In genomic region chr2:55163258-55163657, GRCh38 we compare ENCODE assay signal across 11 cellular contexts.
A peak's percentile ranks its signal among the peaks of the same experiment; 100 is the strongest.
DNase-seq lines count a peak whose midpoint lies in the region; ATAC-seq and TF ChIP-seq lines count a peak whose summit lies in the region.
"Had no signal": no experiment of that assay in that cellular context is flagged by ENCODE, and none has a peak within 500 bp of the region (broad histone marks: within the 10 kb centered on the region; RNA-seq: fewer than 3 reads in every experiment).

No MANE protein-coding gene starts in this region.

- CTCF ChIA-PET in WTC11 (lab: Charles Lee): no interaction called here

- no peaks in the 10 kb centered on the region for H3K27me3 Mint-ChIP-seq in WTC11 (ENCODE audit: low read depth)
- H3K27me3 Mint-ChIP-seq in progenitor cell of endocrine pancreas: no peaks in the 10 kb centered on the region
- H3K27me3 Mint-ChIP-seq: activated B cell treated with CpG ODN at 0.5 μM for 24 hours; CD4-positive, alpha-beta memory T cell had no signal

- H3K36me3 Mint-ChIP-seq in WTC11 (no peaks in the 10 kb centered on the region), progenitor cell of endocrine pancreas (ENCODE audit: insufficient read depth) (no peaks in the 10 kb centered on the region)
- H3K36me3 Mint-ChIP-seq: activated naive CD4-positive, alpha-beta T cell treated with anti-CD3 and anti-CD28 coated beads, Interleukin-2, amount 10 ng/mL, durations not matched to agents 7 days and 5 days; CD4-positive, alpha-beta memory T cell had no signal

- H3K9me3 Mint-ChIP-seq in WTC11: no peaks in the 10 kb centered on the region
- H3K9me3 Mint-ChIP-seq in progenitor cell of endocrine pancreas (ENCODE audit: low read depth): no peaks in the 10 kb centered on the region
- H3K9me3 Mint-ChIP-seq: activated B cell treated with CpG ODN at 0.5 μM for 24 hours; activated naive CD4-positive, alpha-beta T cell treated with anti-CD3 and anti-CD28 coated beads, Interleukin-2, amount 10 ng/mL, durations not matched to agents 7 days and 5 days; CD4-positive, alpha-beta memory T cell had no signal

- no peak for ATAC-seq in WTC11
- no peak for ATAC-seq in GM21367 (IDR thresholded peaks at IDR 0.05; ENCODE audit: unreplicated experiment)

- H3K27ac Mint-ChIP-seq in WTC11 (peak overlapping the region; percentile 12; the same call in 1 of the 2 replicates), progenitor cell of endocrine pancreas (peak overlapping the region; percentile 93)
- H3K27ac Mint-ChIP-seq: activated B cell treated with CpG ODN at 0.5 μM for 24 hours; activated naive CD4-positive, alpha-beta T cell treated with anti-CD3 and anti-CD28 coated beads, Interleukin-2, amount 10 ng/mL, durations not matched to agents 7 days and 5 days had no signal

- 0 out of 2 replicates have a peak, but pooled peaks have one; percentile 5 for TF ChIP-seq CTCF in AG10803 (conservative IDR thresholded peaks at IDR 0.05; ENCODE audit: low read length)
- no peak for TF ChIP-seq CTCF in WTC11 (IDR thresholded peaks at IDR 0.05)
- TF ChIP-seq CTCF in foreskin fibroblast (IDR thresholded peaks at IDR 0.05; ENCODE audit: low read depth, low read length): no peak
- TF ChIP-seq CTCF in progenitor cell of endocrine pancreas (IDR thresholded peaks at IDR 0.05; ENCODE audit: unreplicated experiment): no peak

- H3K4me3 Mint-ChIP-seq in WTC11 (no peak overlapping the region), progenitor cell of endocrine pancreas (ENCODE audit: low read depth) (no peak overlapping the region)
- H3K4me3 Mint-ChIP-seq: activated B cell treated with CpG ODN at 0.5 μM for 24 hours; activated naive CD4-positive, alpha-beta T cell treated with anti-CD3 and anti-CD28 coated beads, Interleukin-2, amount 10 ng/mL, durations not matched to agents 7 days and 5 days; CD4-positive, alpha-beta memory T cell had no signal

- H3K4me3 ChIP-seq in AG10803 (ENCODE audit: low read length) (no peak overlapping the region; the same call in none of the 2 replicates), foreskin fibroblast (ENCODE audit: low read depth in 1 of 2, low read length in 2 of 2) (no peak overlapping the region)

- H3K4me1 Mint-ChIP-seq in WTC11 (peaks cover 39% of the 10 kb centered on the region), progenitor cell of endocrine pancreas (ENCODE audit: low read depth) (peaks cover 72% of the 10 kb centered on the region)
- H3K4me1 Mint-ChIP-seq: activated naive CD4-positive, alpha-beta T cell treated with anti-CD3 and anti-CD28 coated beads, Interleukin-2, amount 10 ng/mL, durations not matched to agents 7 days and 5 days; CD4-positive, alpha-beta memory T cell had no signal

- peak; percentile 91 for DNase-seq in AG10803 (ENCODE audit: low read depth)
- DNase-seq in WTC11 (ENCODE audit: low spot score): no peak
- peak; percentile 88 to 91 for DNase-seq in foreskin fibroblast
- no peak for DNase-seq in progenitor cell of endocrine pancreas (ENCODE audit: low spot score, unreplicated experiment)
- no peak for DNase-seq in NCI-H2196 treated with DMSO at 0.1 percent for 48 hours (lab: John Stamatoyannopoulos, UW; ENCODE audit: unreplicated experiment)
- DNase-seq in NCI-H2081 treated with DMSO at 0.1 percent for 48 hours (lab: John Stamatoyannopoulos, UW): no peak
- DNase-seq in cortex of kidney (lab: John Stamatoyannopoulos, UW): no peak
- DNase-seq: activated B cell treated with CpG ODN at 0.5 μM for 24 hours; activated naive CD4-positive, alpha-beta T cell treated with anti-CD3 and anti-CD28 coated beads, Interleukin-2, amount 10 ng/mL, durations not matched to agents 7 days and 5 days; CD4-positive, alpha-beta memory T cell had no signal

- POLR2A ChIA-PET in WTC11 (lab: Charles Lee): interaction anchor here (1.1 to 2.5 kb wide), 2 partner anchors 113 to 115 kb away, joined by 3 to 8 read pairs; partner anchors contain the start of gene RTN4

TF ChIP-seq in WTC11, 78 proteins besides CTCF, POLR2A, EP300 and RAD21:
- TF ChIP-seq FOXK1 (CRISPR knock-in tag; IDR thresholded peaks at IDR 0.05): no peak
- no peak for TF ChIP-seq FOXP1 (CRISPR knock-in tag; IDR thresholded peaks at IDR 0.05; ENCODE audit: borderline replicate concordance)
- TF ChIP-seq STAT6 (CRISPR knock-in tag; conservative IDR thresholded peaks at IDR 0.05; ENCODE audit: low read depth): no peak
- TF ChIP-seq ETV6 (CRISPR knock-in tag; IDR thresholded peaks at IDR 0.05): no peak
- no peak for TF ChIP-seq MYBL2 (CRISPR knock-in tag; IDR thresholded peaks at IDR 0.05)
- TF ChIP-seq KAT7 (CRISPR knock-in tag; IDR thresholded peaks at IDR 0.05; ENCODE audit: borderline replicate concordance): no peak
- no peak for TF ChIP-seq TEAD4 (CRISPR knock-in tag; IDR thresholded peaks at IDR 0.05)
- no peak for TF ChIP-seq ZNF232 (CRISPR knock-in tag; IDR thresholded peaks at IDR 0.05)
- no peak for TF ChIP-seq TEAD1 (CRISPR knock-in tag; IDR thresholded peaks at IDR 0.05)
- TF ChIP-seq SMAD3 (CRISPR knock-in tag; IDR thresholded peaks at IDR 0.05; ENCODE audit: borderline replicate concordance): no peak
- TF ChIP-seq FOXP4 (CRISPR knock-in tag; IDR thresholded peaks at IDR 0.05): no peak

Comparison
In these comparisons a context has a peak if more than half of its experiments do, and no peak if none do; other contexts are left out.
1. DNase-seq: peak in AG10803 (single experiment) and foreskin fibroblast (2 of 2); none in WTC11 (single experiment), progenitor cell of endocrine pancreas (single experiment), NCI-H2196 treated with DMSO at 0.1 percent for 48 hours (single experiment), NCI-H2081 treated with DMSO at 0.1 percent for 48 hours (single experiment) and cortex of kidney (single experiment).